8 cellular contexts compared by ENCODE assay signal in the genomic region with DNA sequence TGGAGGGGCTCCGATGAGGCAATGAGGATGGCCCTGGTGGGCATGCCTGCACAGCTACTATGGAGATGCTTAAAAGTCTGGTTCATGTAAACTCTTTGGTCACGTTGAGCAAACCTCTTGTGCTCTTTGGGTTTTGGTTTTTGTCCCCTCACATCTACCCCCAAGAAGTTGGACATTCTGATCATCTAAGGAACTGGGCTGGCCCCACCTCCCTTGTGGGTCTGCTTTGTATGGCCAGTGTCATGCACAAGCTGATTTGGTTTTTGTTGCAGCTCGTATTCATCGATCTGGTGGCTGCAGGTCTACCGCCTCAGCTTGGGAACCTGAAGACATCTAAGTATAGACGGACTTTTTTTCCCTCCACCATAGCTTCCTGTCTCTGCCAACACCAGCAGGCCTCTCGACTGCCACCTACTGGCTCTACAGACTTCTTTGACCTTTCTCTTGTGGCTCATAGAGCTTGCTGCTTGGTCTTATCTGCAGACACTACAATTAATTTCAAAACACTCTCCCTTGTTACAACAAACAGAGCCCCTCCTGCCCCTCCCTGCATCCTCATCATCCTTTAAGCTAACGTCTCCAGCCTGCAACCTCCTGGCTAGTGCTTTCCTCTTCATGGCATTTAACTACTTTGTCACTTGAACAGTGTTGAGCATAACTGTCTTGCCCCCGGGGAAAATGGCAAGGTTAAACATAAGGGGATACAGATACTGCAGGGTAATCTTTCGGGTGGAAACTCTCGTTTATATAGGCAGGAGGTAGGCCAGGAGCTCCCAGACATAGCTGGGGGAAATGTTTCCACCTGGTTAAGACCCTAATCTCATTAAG. TPM values are rescaled to one million over a fixed set of nuclear protein-coding genes. Genes with fewer than 3 reads are reported as not detected.
DNase-seq lines count a peak whose midpoint lies in the region; TF ChIP-seq lines count a peak whose summit lies in the region.

No MANE protein-coding gene starts in this region.

- no peaks in the 10 kb centered on the region for H3K36me3 Mint-ChIP-seq in HFFc6 (ENCODE audit: low read depth)
- peaks cover 4% of the 10 kb centered on the region for H3K36me3 Mint-ChIP-seq in activated naive CD4-positive, alpha-beta T cell treated with anti-CD3 and anti-CD28 coated beads for 36 hours (ENCODE audit: low read depth)

- H3K9ac ChIP-seq in SK-N-MC (ENCODE audit: insufficient read length) = no peak overlapping the region

- no peaks in the 10 kb centered on the region for H3K9me3 Mint-ChIP-seq in HFFc6
- no peaks in the 10 kb centered on the region for H3K9me3 Mint-ChIP-seq in activated naive CD4-positive, alpha-beta T cell treated with anti-CD3 and anti-CD28 coated beads for 36 hours

- intact Hi-C loops in activated naive CD4-positive, alpha-beta T cell treated with anti-CD3 and anti-CD28 coated beads for 36 hours (cut with micrococcal nuclease) = loop anchor here (1.0 kb wide), 4 partner anchors 130 to 741 kb away; no protein-coding TSS in a partner anchor

- no peak overlapping the region for H3K4me3 Mint-ChIP-seq in HFFc6
- H3K4me3 Mint-ChIP-seq in activated naive CD4-positive, alpha-beta T cell treated with anti-CD3 and anti-CD28 coated beads for 36 hours = no peak overlapping the region

- peak; percentile 93 for TF ChIP-seq CTCF in GM12865 (IDR thresholded peaks at IDR 0.05; ENCODE audit: insufficient read depth, low read depth, low read length, missing control alignments)
- peak; percentile 91 for TF ChIP-seq CTCF in HFFc6 (IDR thresholded peaks at IDR 0.05)

- H3K4me3 ChIP-seq in GM12865 (ENCODE audit: low read depth, low read length) = no peak overlapping the region
- H3K4me3 ChIP-seq in SK-N-MC = no peak overlapping the region

- CTCF ChIA-PET in activated naive CD4-positive, alpha-beta T cell treated with anti-CD3 and anti-CD28 coated beads for 36 hours (lab: Charles Lee) = interaction anchor here (0.7 to 10.3 kb wide), 52 partner anchors 9 to 1362 kb away, joined by 3 to 129 read pairs (median 4); a partner anchor contains a TSS

- H3K36me3 ChIP-seq in SK-N-MC (ENCODE audit: insufficient read depth, low read length) = peaks cover 26% of the 10 kb centered on the region; the same call in 1 of the 2 replicates

- peak; percentile 93 for DNase-seq in GM12865 (ENCODE audit: low read depth)
- DNase-seq in HFFc6 = peak; percentile 67
- peak; percentile 89 for DNase-seq in NAMALWA (ENCODE audit: low spot score)
- peak; percentile 39 for DNase-seq in SK-N-MC (ENCODE audit: low read depth, low spot score)
- DNase-seq in activated naive CD4-positive, alpha-beta T cell treated with anti-CD3 and anti-CD28 coated beads for 36 hours = peak; percentile 87
- peak; percentile 71 for DNase-seq in glomerular visceral epithelial cell (ENCODE audit: extremely low spot score)
- DNase-seq in pons (ENCODE audit: low spot score) = peak; percentile 89
- peak; percentile 88 for DNase-seq in ureter (ENCODE audit: low spot score)

- peaks cover 12% of the 10 kb centered on the region for H3K4me1 Mint-ChIP-seq in HFFc6 (ENCODE audit: low read depth)
- H3K4me1 Mint-ChIP-seq in activated naive CD4-positive, alpha-beta T cell treated with anti-CD3 and anti-CD28 coated beads for 36 hours (ENCODE audit: low read depth) = peaks cover 4% of the 10 kb centered on the region

- no peak overlapping the region for H3K27ac Mint-ChIP-seq in HFFc6
- H3K27ac Mint-ChIP-seq in activated naive CD4-positive, alpha-beta T cell treated with anti-CD3 and anti-CD28 coated beads for 36 hours = no peak overlapping the region

- peaks cover 1% of the 10 kb centered on the region; the same call in 1 of the 2 replicates for H3K27me3 Mint-ChIP-seq in HFFc6 (ENCODE audit: insufficient read depth)
- no peaks in the 10 kb centered on the region for H3K27me3 Mint-ChIP-seq in activated naive CD4-positive, alpha-beta T cell treated with anti-CD3 and anti-CD28 coated beads for 36 hours (ENCODE audit: low read depth)

- no peaks in the 10 kb centered on the region for H3K9me3 ChIP-seq in SK-N-MC (ENCODE audit: low read depth, low read length)

- no peak overlapping the region for H3K27ac ChIP-seq in SK-N-MC

RNA-seq across cellular contexts. Expression of a gene that starts 34.5 kb away (rescaled TPM):
- 10 to 100 TPM in 1 of 6 experiments, 1 to 10 TPM in 5; 7.0 to 10.7 (median 8.6) TPM for total RNA-seq in HFFc6 (2021; fragmentation: NEBNext Ultra II Directional; extraction: Animal tissue kit (Norgen Biotek cat#: 25700))
- 10 to 100 TPM; 11.1 to 12.4 TPM for total RNA-seq in activated naive CD4-positive, alpha-beta T cell treated with anti-CD3 and anti-CD28 coated beads for 36 hours
- total RNA-seq in ureter = 36.1 TPM

RNA-seq across cellular contexts. Expression of a gene that starts 34.9 kb away (rescaled TPM):
- 10 to 100 TPM; 36.5 to 46.3 (median 41.2) TPM for total RNA-seq in HFFc6 (2021; fragmentation: NEBNext Ultra II Directional; extraction: Animal tissue kit (Norgen Biotek cat#: 25700))
- 10 to 100 TPM; 32.4 to 33.9 TPM for total RNA-seq in activated naive CD4-positive, alpha-beta T cell treated with anti-CD3 and anti-CD28 coated beads for 36 hours
- 39.8 TPM for total RNA-seq in ureter

Comparison
In these comparisons a context has a peak if more than half of its experiments do, and no peak if none do; other contexts are left out.
1. DNase-seq: peak in every context shown above with its lines; median percentile 93 in GM12865; 89 in NAMALWA; 89 in pons; 88 in ureter; 87 in activated naive CD4-positive, alpha-beta T cell treated with anti-CD3 and anti-CD28 coated beads for 36 hours; 71 in glomerular visceral epithelial cell; 67 in HFFc6; 39 in SK-N-MC.